In the genomic region with DNA sequence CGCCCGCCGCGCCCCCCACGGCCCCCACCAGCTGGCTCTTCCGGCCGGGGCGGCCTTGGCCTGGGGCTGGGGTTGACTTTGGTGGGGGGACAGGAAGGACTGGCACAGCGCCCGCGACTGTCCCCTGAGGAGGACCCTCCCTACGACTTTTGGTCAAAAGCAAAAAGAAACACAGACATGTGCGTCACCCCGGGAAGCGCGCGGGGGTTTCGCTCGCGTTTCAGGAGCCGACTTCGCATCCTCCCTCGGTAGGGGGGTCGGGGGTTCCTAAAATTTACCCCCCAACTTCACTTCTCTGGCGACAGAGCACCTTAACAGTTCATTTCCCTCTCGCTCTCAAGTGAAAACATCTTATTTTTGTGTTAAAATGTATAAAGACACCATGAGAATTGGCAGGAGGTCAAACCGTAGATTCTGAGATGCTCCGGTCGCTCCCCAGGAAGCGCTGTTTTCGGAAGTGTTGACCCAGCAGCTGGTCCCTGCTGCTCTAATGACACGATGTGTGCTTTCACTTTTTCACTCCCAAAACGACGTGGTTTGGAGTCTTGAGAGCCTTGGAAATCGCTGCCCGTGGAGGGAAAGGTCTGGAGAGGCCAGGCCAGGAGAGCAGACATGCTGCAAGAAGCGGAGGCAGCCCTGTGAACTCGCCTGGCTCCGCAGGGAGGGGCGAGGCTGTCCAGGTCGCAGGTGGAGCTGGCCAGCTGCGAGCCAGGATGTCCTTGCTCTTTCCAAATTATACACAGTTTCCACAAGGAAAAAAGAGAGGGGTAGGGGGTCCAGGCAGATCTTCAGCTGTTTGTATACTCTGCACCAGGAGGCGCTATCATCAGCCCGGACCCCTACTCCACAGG, we compare ENCODE assay signal across 1 cellular context.
TF ChIP-seq lines count a peak whose summit lies in the region.

No MANE protein-coding gene starts in this region.

TF ChIP-seq in HepG2, 621 proteins besides CTCF, POLR2A, EP300 and RAD21 (continued from another document and continues in another):
- TF ChIP-seq, protein P1, sequence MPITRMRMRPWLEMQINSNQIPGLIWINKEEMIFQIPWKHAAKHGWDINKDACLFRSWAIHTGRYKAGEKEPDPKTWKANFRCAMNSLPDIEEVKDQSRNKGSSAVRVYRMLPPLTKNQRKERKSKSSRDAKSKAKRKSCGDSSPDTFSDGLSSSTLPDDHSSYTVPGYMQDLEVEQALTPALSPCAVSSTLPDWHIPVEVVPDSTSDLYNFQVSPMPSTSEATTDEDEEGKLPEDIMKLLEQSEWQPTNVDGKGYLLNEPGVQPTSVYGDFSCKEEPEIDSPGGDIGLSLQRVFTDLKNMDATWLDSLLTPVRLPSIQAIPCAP (CRISPR knock-in tag; IDR thresholded peaks at IDR 0.05; ENCODE audit: low read depth): no peak
- peak; percentile 50 for TF ChIP-seq ZEB1 (IDR thresholded peaks at IDR 0.05; ENCODE audit: insufficient replicate concordance, low read depth)
- no peak for TF ChIP-seq THAP11 (CRISPR knock-in tag; IDR thresholded peaks at IDR 0.05)
- no peak for TF ChIP-seq RELA (CRISPR knock-in tag; IDR thresholded peaks at IDR 0.05)
- peak; percentile 6 for TF ChIP-seq TEAD3 (CRISPR knock-in tag; optimal IDR thresholded peaks at IDR 0.05; ENCODE audit: borderline replicate concordance)
- TF ChIP-seq, protein P2, sequence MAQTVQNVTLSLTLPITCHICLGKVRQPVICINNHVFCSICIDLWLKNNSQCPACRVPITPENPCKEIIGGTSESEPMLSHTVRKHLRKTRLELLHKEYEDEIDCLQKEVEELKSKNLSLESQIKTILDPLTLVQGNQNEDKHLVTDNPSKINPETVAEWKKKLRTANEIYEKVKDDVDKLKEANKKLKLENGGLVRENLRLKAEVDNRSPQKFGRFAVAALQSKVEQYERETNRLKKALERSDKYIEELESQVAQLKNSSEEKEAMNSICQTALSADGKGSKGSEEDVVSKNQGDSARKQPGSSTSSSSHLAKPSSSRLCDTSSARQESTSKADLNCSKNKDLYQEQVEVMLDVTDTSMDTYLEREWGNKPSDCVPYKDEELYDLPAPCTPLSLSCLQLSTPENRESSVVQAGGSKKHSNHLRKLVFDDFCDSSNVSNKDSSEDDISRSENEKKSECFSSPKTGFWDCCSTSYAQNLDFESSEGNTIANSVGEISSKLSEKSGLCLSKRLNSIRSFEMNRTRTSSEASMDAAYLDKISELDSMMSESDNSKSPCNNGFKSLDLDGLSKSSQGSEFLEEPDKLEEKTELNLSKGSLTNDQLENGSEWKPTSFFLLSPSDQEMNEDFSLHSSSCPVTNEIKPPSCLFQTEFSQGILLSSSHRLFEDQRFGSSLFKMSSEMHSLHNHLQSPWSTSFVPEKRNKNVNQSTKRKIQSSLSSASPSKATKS (CRISPR knock-in tag; IDR thresholded peaks at IDR 0.05): 0 out of 2 replicates have a peak, but pooled peaks have one; percentile 57
- no peak for TF ChIP-seq MEIS1 (CRISPR knock-in tag; IDR thresholded peaks at IDR 0.05; ENCODE audit: borderline replicate concordance)
- TF ChIP-seq ZNF235 (CRISPR knock-in tag; IDR thresholded peaks at IDR 0.05; ENCODE audit: borderline replicate concordance): no peak
- TF ChIP-seq, protein P3, sequence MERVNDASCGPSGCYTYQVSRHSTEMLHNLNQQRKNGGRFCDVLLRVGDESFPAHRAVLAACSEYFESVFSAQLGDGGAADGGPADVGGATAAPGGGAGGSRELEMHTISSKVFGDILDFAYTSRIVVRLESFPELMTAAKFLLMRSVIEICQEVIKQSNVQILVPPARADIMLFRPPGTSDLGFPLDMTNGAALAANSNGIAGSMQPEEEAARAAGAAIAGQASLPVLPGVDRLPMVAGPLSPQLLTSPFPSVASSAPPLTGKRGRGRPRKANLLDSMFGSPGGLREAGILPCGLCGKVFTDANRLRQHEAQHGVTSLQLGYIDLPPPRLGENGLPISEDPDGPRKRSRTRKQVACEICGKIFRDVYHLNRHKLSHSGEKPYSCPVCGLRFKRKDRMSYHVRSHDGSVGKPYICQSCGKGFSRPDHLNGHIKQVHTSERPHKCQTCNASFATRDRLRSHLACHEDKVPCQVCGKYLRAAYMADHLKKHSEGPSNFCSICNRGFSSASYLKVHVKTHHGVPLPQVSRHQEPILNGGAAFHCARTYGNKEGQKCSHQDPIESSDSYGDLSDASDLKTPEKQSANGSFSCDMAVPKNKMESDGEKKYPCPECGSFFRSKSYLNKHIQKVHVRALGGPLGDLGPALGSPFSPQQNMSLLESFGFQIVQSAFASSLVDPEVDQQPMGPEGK (CRISPR knock-in tag; IDR thresholded peaks at IDR 0.05): peak; percentile 95
- no peak for TF ChIP-seq TMF1 (CRISPR knock-in tag; IDR thresholded peaks at IDR 0.05; ENCODE audit: low read depth)
- no peak for TF ChIP-seq SYNCRIP (IDR thresholded peaks at IDR 0.05; ENCODE audit: insufficient read depth, low read depth, low read length)
- TF ChIP-seq, protein P4, sequence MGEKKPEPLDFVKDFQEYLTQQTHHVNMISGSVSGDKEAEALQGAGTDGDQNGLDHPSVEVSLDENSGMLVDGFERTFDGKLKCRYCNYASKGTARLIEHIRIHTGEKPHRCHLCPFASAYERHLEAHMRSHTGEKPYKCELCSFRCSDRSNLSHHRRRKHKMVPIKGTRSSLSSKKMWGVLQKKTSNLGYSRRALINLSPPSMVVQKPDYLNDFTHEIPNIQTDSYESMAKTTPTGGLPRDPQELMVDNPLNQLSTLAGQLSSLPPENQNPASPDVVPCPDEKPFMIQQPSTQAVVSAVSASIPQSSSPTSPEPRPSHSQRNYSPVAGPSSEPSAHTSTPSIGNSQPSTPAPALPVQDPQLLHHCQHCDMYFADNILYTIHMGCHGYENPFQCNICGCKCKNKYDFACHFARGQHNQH (CRISPR knock-in tag; IDR thresholded peaks at IDR 0.05): 0 out of 2 replicates have a peak, but pooled peaks have one; percentile 9
- TF ChIP-seq SP4 (CRISPR knock-in tag; IDR thresholded peaks at IDR 0.05): 0 out of 2 replicates have a peak, but pooled peaks have one; percentile 21
- no peak for TF ChIP-seq ZNF614 (CRISPR knock-in tag; IDR thresholded peaks at IDR 0.05; ENCODE audit: borderline replicate concordance)
- no peak for TF ChIP-seq NR2F2 (IDR thresholded peaks at IDR 0.05; ENCODE audit: borderline replicate concordance, low read depth)
- no peak for TF ChIP-seq ZNF660 (CRISPR knock-in tag; IDR thresholded peaks at IDR 0.05; ENCODE audit: borderline replicate concordance, low read depth)
- TF ChIP-seq, protein P5, sequence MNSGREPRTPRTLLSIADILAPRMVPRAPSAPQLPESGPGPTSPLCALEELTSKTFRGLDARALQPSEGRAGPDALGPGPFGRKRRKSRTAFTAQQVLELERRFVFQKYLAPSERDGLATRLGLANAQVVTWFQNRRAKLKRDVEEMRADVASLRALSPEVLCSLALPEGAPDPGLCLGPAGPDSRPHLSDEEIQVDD (CRISPR knock-in tag; IDR thresholded peaks at IDR 0.05; ENCODE audit: borderline replicate concordance): no peak
- TF ChIP-seq, protein P6, sequence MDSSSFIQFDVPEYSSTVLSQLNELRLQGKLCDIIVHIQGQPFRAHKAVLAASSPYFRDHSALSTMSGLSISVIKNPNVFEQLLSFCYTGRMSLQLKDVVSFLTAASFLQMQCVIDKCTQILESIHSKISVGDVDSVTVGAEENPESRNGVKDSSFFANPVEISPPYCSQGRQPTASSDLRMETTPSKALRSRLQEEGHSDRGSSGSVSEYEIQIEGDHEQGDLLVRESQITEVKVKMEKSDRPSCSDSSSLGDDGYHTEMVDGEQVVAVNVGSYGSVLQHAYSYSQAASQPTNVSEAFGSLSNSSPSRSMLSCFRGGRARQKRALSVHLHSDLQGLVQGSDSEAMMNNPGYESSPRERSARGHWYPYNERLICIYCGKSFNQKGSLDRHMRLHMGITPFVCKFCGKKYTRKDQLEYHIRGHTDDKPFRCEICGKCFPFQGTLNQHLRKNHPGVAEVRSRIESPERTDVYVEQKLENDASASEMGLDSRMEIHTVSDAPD (CRISPR knock-in tag; IDR thresholded peaks at IDR 0.05): 0 out of 2 replicates have a peak, but pooled peaks have one; percentile 9
- TF ChIP-seq, protein P7, sequence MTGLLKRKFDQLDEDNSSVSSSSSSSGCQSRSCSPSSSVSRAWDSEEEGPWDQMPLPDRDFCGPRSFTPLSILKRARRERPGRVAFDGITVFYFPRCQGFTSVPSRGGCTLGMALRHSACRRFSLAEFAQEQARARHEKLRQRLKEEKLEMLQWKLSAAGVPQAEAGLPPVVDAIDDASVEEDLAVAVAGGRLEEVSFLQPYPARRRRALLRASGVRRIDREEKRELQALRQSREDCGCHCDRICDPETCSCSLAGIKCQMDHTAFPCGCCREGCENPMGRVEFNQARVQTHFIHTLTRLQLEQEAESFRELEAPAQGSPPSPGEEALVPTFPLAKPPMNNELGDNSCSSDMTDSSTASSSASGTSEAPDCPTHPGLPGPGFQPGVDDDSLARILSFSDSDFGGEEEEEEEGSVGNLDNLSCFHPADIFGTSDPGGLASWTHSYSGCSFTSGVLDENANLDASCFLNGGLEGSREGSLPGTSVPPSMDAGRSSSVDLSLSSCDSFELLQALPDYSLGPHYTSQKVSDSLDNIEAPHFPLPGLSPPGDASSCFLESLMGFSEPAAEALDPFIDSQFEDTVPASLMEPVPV (CRISPR knock-in tag; IDR thresholded peaks at IDR 0.05): no peak
- TF ChIP-seq, protein P8, sequence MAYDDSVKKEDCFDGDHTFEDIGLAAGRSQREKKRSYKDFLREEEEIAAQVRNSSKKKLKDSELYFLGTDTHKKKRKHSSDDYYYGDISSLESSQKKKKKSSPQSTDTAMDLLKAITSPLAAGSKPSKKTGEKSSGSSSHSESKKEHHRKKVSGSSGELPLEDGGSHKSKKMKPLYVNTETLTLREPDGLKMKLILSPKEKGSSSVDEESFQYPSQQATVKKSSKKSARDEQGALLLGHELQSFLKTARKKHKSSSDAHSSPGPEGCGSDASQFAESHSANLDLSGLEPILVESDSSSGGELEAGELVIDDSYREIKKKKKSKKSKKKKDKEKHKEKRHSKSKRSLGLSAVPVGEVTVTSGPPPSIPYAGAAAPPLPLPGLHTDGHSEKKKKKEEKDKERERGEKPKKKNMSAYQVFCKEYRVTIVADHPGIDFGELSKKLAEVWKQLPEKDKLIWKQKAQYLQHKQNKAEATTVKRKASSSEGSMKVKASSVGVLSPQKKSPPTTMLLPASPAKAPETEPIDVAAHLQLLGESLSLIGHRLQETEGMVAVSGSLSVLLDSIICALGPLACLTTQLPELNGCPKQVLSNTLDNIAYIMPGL (CRISPR knock-in tag; IDR thresholded peaks at IDR 0.05; ENCODE audit: borderline replicate concordance in 1 of 2, low read depth in 1 of 2): peak in 1 of 2 experiments; percentile 9; a peak in 2 of 4 replicates
- TF ChIP-seq, protein P9, sequence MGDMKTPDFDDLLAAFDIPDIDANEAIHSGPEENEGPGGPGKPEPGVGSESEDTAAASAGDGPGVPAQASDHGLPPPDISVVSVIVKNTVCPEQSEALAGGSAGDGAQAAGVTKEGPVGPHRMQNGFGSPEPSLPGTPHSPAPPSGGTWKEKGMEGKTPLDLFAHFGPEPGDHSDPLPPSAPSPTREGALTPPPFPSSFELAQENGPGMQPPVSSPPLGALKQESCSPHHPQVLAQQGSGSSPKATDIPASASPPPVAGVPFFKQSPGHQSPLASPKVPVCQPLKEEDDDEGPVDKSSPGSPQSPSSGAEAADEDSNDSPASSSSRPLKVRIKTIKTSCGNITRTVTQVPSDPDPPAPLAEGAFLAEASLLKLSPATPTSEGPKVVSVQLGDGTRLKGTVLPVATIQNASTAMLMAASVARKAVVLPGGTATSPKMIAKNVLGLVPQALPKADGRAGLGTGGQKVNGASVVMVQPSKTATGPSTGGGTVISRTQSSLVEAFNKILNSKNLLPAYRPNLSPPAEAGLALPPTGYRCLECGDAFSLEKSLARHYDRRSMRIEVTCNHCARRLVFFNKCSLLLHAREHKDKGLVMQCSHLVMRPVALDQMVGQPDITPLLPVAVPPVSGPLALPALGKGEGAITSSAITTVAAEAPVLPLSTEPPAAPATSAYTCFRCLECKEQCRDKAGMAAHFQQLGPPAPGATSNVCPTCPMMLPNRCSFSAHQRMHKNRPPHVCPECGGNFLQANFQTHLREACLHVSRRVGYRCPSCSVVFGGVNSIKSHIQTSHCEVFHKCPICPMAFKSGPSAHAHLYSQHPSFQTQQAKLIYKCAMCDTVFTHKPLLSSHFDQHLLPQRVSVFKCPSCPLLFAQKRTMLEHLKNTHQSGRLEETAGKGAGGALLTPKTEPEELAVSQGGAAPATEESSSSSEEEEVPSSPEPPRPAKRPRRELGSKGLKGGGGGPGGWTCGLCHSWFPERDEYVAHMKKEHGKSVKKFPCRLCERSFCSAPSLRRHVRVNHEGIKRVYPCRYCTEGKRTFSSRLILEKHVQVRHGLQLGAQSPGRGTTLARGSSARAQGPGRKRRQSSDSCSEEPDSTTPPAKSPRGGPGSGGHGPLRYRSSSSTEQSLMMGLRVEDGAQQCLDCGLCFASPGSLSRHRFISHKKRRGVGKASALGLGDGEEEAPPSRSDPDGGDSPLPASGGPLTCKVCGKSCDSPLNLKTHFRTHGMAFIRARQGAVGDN (CRISPR knock-in tag; IDR thresholded peaks at IDR 0.05): peak; percentile 76
- peak; percentile 40; the same call in 1 of the 2 replicates for TF ChIP-seq ZNF350 (CRISPR knock-in tag; IDR thresholded peaks at IDR 0.05; ENCODE audit: borderline replicate concordance, low read depth)
- TF ChIP-seq RBM22 (optimal IDR thresholded peaks at IDR 0.05; ENCODE audit: low read length): no peak
- no peak for TF ChIP-seq ZBTB38 (CRISPR knock-in tag; IDR thresholded peaks at IDR 0.05)
- TF ChIP-seq PAF1 (CRISPR knock-in tag; IDR thresholded peaks at IDR 0.05): no peak
- TF ChIP-seq, protein P10, sequence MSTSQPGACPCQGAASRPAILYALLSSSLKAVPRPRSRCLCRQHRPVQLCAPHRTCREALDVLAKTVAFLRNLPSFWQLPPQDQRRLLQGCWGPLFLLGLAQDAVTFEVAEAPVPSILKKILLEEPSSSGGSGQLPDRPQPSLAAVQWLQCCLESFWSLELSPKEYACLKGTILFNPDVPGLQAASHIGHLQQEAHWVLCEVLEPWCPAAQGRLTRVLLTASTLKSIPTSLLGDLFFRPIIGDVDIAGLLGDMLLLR (CRISPR knock-in tag; IDR thresholded peaks at IDR 0.05): no peak
- no peak for TF ChIP-seq KAT8 (CRISPR knock-in tag; IDR thresholded peaks at IDR 0.05)
- peak; percentile 35 for TF ChIP-seq STAG1 (CRISPR knock-in tag; IDR thresholded peaks at IDR 0.05)
- 0 out of 2 replicates have a peak, but pooled peaks have one; percentile 35 for TF ChIP-seq ZFX (CRISPR knock-in tag; IDR thresholded peaks at IDR 0.05; ENCODE audit: low read depth)
- peak; percentile 82 for TF ChIP-seq ZC3H4 (CRISPR knock-in tag; IDR thresholded peaks at IDR 0.05; ENCODE audit: borderline replicate concordance)
- 0 out of 2 replicates have a peak, but pooled peaks have one; percentile 21 for TF ChIP-seq ZNF180 (CRISPR knock-in tag; IDR thresholded peaks at IDR 0.05; ENCODE audit: borderline replicate concordance, low read depth)
- peak; percentile 32; the same call in 1 of the 2 replicates for TF ChIP-seq ZNF232 (CRISPR knock-in tag; IDR thresholded peaks at IDR 0.05; ENCODE audit: borderline replicate concordance)
